In the genomic region with DNA sequence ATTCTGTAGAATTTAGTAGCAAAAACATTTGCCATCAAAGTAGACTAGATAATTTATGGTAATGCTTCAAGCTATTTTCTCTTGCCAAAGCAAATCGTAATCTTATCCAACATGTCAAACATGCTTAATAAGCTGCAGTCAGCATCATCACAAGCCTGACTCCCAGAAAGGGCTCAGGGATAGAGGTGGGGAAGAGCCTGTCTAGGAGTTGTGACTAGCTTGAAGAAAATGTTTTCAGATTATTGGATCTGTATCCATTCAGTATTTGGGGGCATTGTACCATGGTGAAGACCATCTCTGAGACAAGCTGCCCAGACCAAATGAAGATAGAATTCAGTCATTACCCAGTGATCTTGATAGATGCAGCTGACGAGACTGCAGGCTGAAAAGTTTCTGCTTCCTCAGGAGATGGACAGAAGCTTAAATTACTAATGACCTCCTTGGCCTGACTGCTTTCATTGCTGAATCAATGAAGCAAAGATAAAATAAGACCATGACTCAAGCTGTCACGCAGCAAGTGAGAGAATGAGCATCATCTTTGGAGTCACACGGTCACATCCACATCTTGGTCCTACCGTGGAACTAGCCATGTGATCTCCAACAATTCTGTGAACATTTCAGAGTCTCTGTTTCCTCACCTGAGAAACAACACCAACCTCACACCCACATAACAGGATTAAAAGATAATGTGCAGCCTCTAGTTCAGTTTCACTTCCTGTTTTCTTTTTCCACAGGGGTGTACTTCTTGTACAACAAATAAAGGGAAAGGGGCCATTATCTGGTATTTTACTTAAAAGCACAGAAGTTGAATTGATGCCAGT, we compare ENCODE assay signal across 9 cellular contexts. TPM values are rescaled to one million over a fixed set of nuclear protein-coding genes. Genes with fewer than 3 reads are reported as not detected.
DNase-seq lines count a peak whose midpoint lies in the region; ATAC-seq and TF ChIP-seq lines count a peak whose summit lies in the region.
"Had no signal": no experiment of that assay in that cellular context is flagged by ENCODE, and none has a peak within 500 bp of the region (broad histone marks: within the 10 kb centered on the region; RNA-seq: fewer than 3 reads in every experiment).

No MANE protein-coding gene starts in this region.

- intact Hi-C loops in natural killer cell (cut with micrococcal nuclease) = loop anchor here (2.0 kb wide), 1 partner anchor 77 kb away; no protein-coding TSS in a partner anchor

- peaks cover 49 to 62% of the 10 kb centered on the region in 2 donors for H3K4me1 Mint-ChIP-seq in natural killer cell

- TF ChIP-seq CTCF in natural killer cell (IDR thresholded peaks at IDR 0.05) = no peak

- peaks cover 24% of the 10 kb centered on the region for H3K36me3 Mint-ChIP-seq in natural killer cell

- H3K27ac Mint-ChIP-seq in natural killer cell = peak overlapping the region; percentile 88 to 89

- ATAC-seq in HG02885 (IDR thresholded peaks at IDR 0.05; ENCODE audit: poor library complexity, unreplicated experiment) (peak; percentile 94), natural killer cell (peak; percentile 69 to 86 (median 71))
- ATAC-seq: A549 had no signal

- H3K27me3 Mint-ChIP-seq in natural killer cell (ENCODE audit: low read depth in 2 of 2) = no peaks in the 10 kb centered on the region

- DNase-seq in SIG-M5 treated with dmso at 0.1 percent for 504 hours (lab: John Stamatoyannopoulos, UW; ENCODE audit: unreplicated experiment) = peak; percentile 61
- DNase-seq in SIG-M5 (lab: John Stamatoyannopoulos, UW) = no peak
- DNase-seq in RPMI7951 (ENCODE audit: low read depth) = peak; percentile 16
- no peak for DNase-seq in natural killer cell
- DNase-seq in NCI-H128 (lab: John Stamatoyannopoulos, UW; ENCODE audit: unreplicated experiment) = no peak
- no peak for DNase-seq in GOT3 (lab: John Stamatoyannopoulos, UW)
- no peak for DNase-seq in NCI-H345 treated with DMSO at 0.1 percent for 48 hours (lab: John Stamatoyannopoulos, UW; ENCODE audit: unreplicated experiment)

- no peaks in the 10 kb centered on the region for H3K9me3 Mint-ChIP-seq in natural killer cell

- H3K4me3 Mint-ChIP-seq in natural killer cell = peak overlapping the region; percentile 67

RNA-seq across cellular contexts. Expression of gene ERAP2, which starts 9.4 kb away (rescaled TPM):
- 136 and 159 TPM in 2 replicates for total RNA-seq in RPMI7951 (2014; rRNA removed; shearing (Covaris generic))
- 10 to 100 TPM; 41.5 to 81.8 (median 79.2) TPM for total RNA-seq in natural killer cell

RNA-seq across cellular contexts. Expression of gene LNPEP, which starts 50.2 kb away (rescaled TPM):
- total RNA-seq in RPMI7951 (2014; rRNA removed; shearing (Covaris generic)) = 17.3 and 22.3 TPM in 2 replicates
- total RNA-seq in natural killer cell = 100 to 1,000 TPM; 126 to 162 (median 135) TPM

Comparison
In these comparisons a context has a peak if more than half of its experiments do, and no peak if none do; other contexts are left out.
1. DNase-seq: peak in SIG-M5 treated with dmso at 0.1 percent for 504 hours (single experiment) and RPMI7951 (single experiment); none in SIG-M5 (single experiment), natural killer cell (single experiment), NCI-H128 (single experiment), GOT3 (single experiment) and NCI-H345 treated with DMSO at 0.1 percent for 48 hours (single experiment).